8 cellular contexts compared by ENCODE assay signal in genomic region chr2:241609859-241610793, GRCh38. TPM values are rescaled to one million over a fixed set of nuclear protein-coding genes. Genes with fewer than 3 reads are reported as not detected.
DNase-seq lines count a peak whose midpoint lies in the region; ATAC-seq and TF ChIP-seq lines count a peak whose summit lies in the region.

No MANE protein-coding gene starts in this region.

- no peaks in the 10 kb centered on the region for H3K9me2 ChIP-seq in hepatocyte (replicated peaks; ENCODE audit: insufficient read depth)

- H3K36me3 Mint-ChIP-seq in T-helper 1 cell treated with Interleukin-12 subunit alpha and Interleukin-12 subunit beta and Interleukin-4 antibody, amounts not matched to agents 30 μg/mL and 1 μg/mL, for 36 hours (ENCODE audit: low read depth): peaks cover 8% of the 10 kb centered on the region

- peaks cover 20% of the 10 kb centered on the region for H3K4me1 ChIP-seq in hepatocyte (ENCODE audit: insufficient read depth)

- peak overlapping the region; percentile 95 for H3K27ac ChIP-seq in hepatocyte

- DNase-seq in CMK (ENCODE audit: low read depth) (peak; percentile 75), HuH-7.5 (ENCODE audit: low spot score) (peak; percentile 88), anterior cingulate cortex (lab: John Stamatoyannopoulos, UW) (peak in 51 of 58 donors; percentile 6 to 75 (median 47)), hepatocyte (ENCODE audit: low spot score) (peak; percentile 96), retina (peak; percentile 90), NCI-H345 (lab: John Stamatoyannopoulos, UW) (no peak)

- peak overlapping the region; percentile 16 for H3K4me3 Mint-ChIP-seq in T-helper 1 cell treated with Interleukin-12 subunit alpha and Interleukin-12 subunit beta and Interleukin-4 antibody, amounts not matched to agents 30 μg/mL and 1 μg/mL, for 36 hours

- peaks cover 57% of the 10 kb centered on the region for H3K79me2 ChIP-seq in hepatocyte

- H3K9me3 ChIP-seq in hepatocyte (ENCODE audit: low read depth): no peaks in the 10 kb centered on the region

- WGBS in hepatocyte (ENCODE audit: low lambda C conversion rate, missing lambda C conversion rate): 13% methylated on average over 42 of the region's 76 CpGs

- peaks cover 18% of the 10 kb centered on the region for H3K4me1 Mint-ChIP-seq in T-helper 1 cell treated with Interleukin-12 subunit alpha and Interleukin-12 subunit beta and Interleukin-4 antibody, amounts not matched to agents 30 μg/mL and 1 μg/mL, for 36 hours (ENCODE audit: low read depth)

- no peaks in the 10 kb centered on the region for H3K27me3 ChIP-seq in hepatocyte

- H4K20me1 ChIP-seq in hepatocyte (ENCODE audit: insufficient read depth, poor library complexity, severe bottlenecking): peaks cover 3% of the 10 kb centered on the region

- no peaks in the 10 kb centered on the region for H3K36me3 ChIP-seq in hepatocyte (replicated peaks; ENCODE audit: insufficient read depth, low read depth)

- peak overlapping the region; percentile 99 for H3K4me2 ChIP-seq in hepatocyte

- H3K27me3 Mint-ChIP-seq in T-helper 1 cell treated with Interleukin-12 subunit alpha and Interleukin-12 subunit beta and Interleukin-4 antibody, amounts not matched to agents 30 μg/mL and 1 μg/mL, for 36 hours (ENCODE audit: low read depth): no peaks in the 10 kb centered on the region

- H3K9me3 Mint-ChIP-seq in T-helper 1 cell treated with Interleukin-12 subunit alpha and Interleukin-12 subunit beta and Interleukin-4 antibody, amounts not matched to agents 30 μg/mL and 1 μg/mL, for 36 hours: no peaks in the 10 kb centered on the region

- TF ChIP-seq CTCF in hepatocyte (IDR thresholded peaks at IDR 0.05; ENCODE audit: poor library complexity): peak; percentile 63

- peak; percentile 97 for ATAC-seq in GM21515 (IDR thresholded peaks at IDR 0.05; ENCODE audit: unreplicated experiment)

- H3K4me3 ChIP-seq in hepatocyte: peak overlapping the region; percentile 58

- peak overlapping the region; percentile 81 for H2AFZ ChIP-seq in hepatocyte

- H3K27ac Mint-ChIP-seq in T-helper 1 cell treated with Interleukin-12 subunit alpha and Interleukin-12 subunit beta and Interleukin-4 antibody, amounts not matched to agents 30 μg/mL and 1 μg/mL, for 36 hours: peak overlapping the region; percentile 76

RNA-seq across cellular contexts. Expression of gene THAP4, which starts 26.8 kb away (rescaled TPM):
- 33.5 and 43.2 TPM in 2 replicates for total RNA-seq in hepatocyte
- 58.1 and 59.8 TPM in 2 replicates for polyA plus RNA-seq in hepatocyte

RNA-seq across cellular contexts. Expression of gene ATG4B, which starts 27.4 kb away (rescaled TPM):
- 61.0 and 61.3 TPM in 2 replicates for total RNA-seq in hepatocyte
- polyA plus RNA-seq in hepatocyte: 108 and 126 TPM in 2 replicates

RNA-seq across cellular contexts. Expression of gene BOK, which starts 51.6 kb away (rescaled TPM):
- total RNA-seq in hepatocyte: 24.2 and 25.4 TPM in 2 replicates
- 26.5 and 39.7 TPM in 2 replicates for polyA plus RNA-seq in hepatocyte
